ENCODE assay signal across 13 cellular contexts in the genomic region with DNA sequence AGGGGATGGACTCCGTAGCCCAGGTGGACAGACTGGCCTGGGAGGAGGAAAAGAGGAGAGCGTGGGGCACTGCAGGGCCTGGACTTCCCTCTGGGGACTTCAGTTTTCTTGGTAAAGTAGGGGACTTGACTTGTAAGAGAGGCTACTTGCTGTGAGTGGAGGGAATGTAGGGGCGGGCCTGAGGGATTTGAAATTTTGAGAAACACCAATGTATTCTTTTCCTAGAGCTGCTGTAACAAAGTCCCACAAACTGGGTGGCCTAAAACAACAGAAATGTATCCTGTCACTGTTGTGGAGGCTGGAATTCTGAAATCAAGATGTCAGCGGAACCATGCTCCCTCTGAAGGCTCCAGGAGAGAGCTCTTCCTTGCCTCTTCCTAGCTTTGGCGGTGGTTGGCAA. TPM values are rescaled to one million over a fixed set of nuclear protein-coding genes. Genes with fewer than 3 reads are reported as not detected.
DNase-seq lines count a peak whose midpoint lies in the region; ATAC-seq and TF ChIP-seq lines count a peak whose summit lies in the region.
"Had no signal": no experiment of that assay in that cellular context is flagged by ENCODE, and none has a peak within 500 bp of the region (broad histone marks: within the 10 kb centered on the region; RNA-seq: fewer than 3 reads in every experiment).

No MANE protein-coding gene starts in this region.

- H3K27me3 Mint-ChIP-seq in osteocyte (ENCODE audit: unreplicated experiment): no peaks in the 10 kb centered on the region

- H3K36me3 Mint-ChIP-seq in osteocyte (ENCODE audit: unreplicated experiment): no peaks in the 10 kb centered on the region

- TF ChIP-seq POLR2A in uterus (IDR thresholded peaks at IDR 0.05): no peak

- no peak overlapping the region for H3K4me3 Mint-ChIP-seq in osteocyte (ENCODE audit: unreplicated experiment)

- peaks cover 46% of the 10 kb centered on the region for H3K4me1 Mint-ChIP-seq in osteocyte (ENCODE audit: unreplicated experiment)

- intact Hi-C loops in uterus (cut with DNase I; ENCODE audit: low total_unique reads): no loop called here

- no peak for ATAC-seq in GM18519 (IDR thresholded peaks at IDR 0.05; ENCODE audit: low FRiP score, unreplicated experiment)

- H3K27me3 ChIP-seq in cardiac muscle cell (no peaks in the 10 kb centered on the region), uterus (no peaks in the 10 kb centered on the region)

- H3K36me3 ChIP-seq in cardiac muscle cell (no peaks in the 10 kb centered on the region), uterus (no peaks in the 10 kb centered on the region)
- H3K36me3 ChIP-seq: neutrophil had no signal

- TF ChIP-seq CTCF in WI38 (IDR thresholded peaks at IDR 0.05; ENCODE audit: low read depth, low read length) (no peak), cardiac muscle cell (IDR thresholded peaks at IDR 0.05; ENCODE audit: low read depth, low read length) (no peak), osteocyte (IDR thresholded peaks at IDR 0.05) (no peak), uterus (IDR thresholded peaks at IDR 0.05) (no peak)

- H3K4me1 ChIP-seq in cardiac muscle cell (ENCODE audit: low read depth): peaks cover 40% of the 10 kb centered on the region
- H3K4me1 ChIP-seq in uterus: peaks cover 9 to 17% of the 10 kb centered on the region in 2 donors

- H3K27ac Mint-ChIP-seq in osteocyte (ENCODE audit: unreplicated experiment): peak overlapping the region; percentile 67

- peak overlapping the region; percentile 88 for H3K27ac ChIP-seq in cardiac muscle cell
- H3K27ac ChIP-seq in uterus: peak overlapping the region; percentile 63 to 80
- H3K27ac ChIP-seq: neutrophil had no signal

- DNase-seq in cardiac muscle cell (ENCODE audit: low read depth in 1 of 2, low spot score in 1 of 2): peak in 1 of 2 donors; percentile 51
- DNase-seq in osteocyte (ENCODE audit: extremely low spot score, unreplicated experiment): no peak
- DNase-seq in uterus: no peak
- DNase-seq in ureter (ENCODE audit: low spot score): no peak
- no peak for DNase-seq in foreskin melanocyte
- DNase-seq: activated CD4-positive, CD25-positive, alpha-beta regulatory T cell; activated naive CD4-positive, alpha-beta T cell treated with Interleukin-2 at 50 U/mL for 16 hours; caudate nucleus; hippocampal formation; NCI-H2171 had no signal

- H3K9me3 ChIP-seq in cardiac muscle cell (ENCODE audit: low read depth): no peaks in the 10 kb centered on the region
- H3K9me3 ChIP-seq in uterus: no peaks in the 10 kb centered on the region
- H3K9me3 ChIP-seq: neutrophil had no signal

- H3K4me3 ChIP-seq in WI38 (ENCODE audit: low read depth, low read length) (peak overlapping the region; percentile 20; the same call in 1 of the 2 replicates), cardiac muscle cell (no peak overlapping the region), uterus (no peak overlapping the region)

- H3K9me3 Mint-ChIP-seq in osteocyte (ENCODE audit: unreplicated experiment): no peaks in the 10 kb centered on the region

RNA-seq across cellular contexts. Expression of a gene that starts 5.8 kb away (rescaled TPM):
- 16.5 and 42.7 TPM in 2 replicates for total RNA-seq in cardiac muscle cell
- polyA plus RNA-seq in cardiac muscle cell: 17.4 and 24.9 TPM in 2 replicates
- 123 and 129 TPM in 2 replicates for total RNA-seq in osteocyte
- total RNA-seq in uterus: 10 to 100 TPM; 64.8 to 97.0 (median 71.7) TPM
- total RNA-seq in ureter: 78.3 TPM
